ENCODE assay signal across 8 cellular contexts in the genomic region with DNA sequence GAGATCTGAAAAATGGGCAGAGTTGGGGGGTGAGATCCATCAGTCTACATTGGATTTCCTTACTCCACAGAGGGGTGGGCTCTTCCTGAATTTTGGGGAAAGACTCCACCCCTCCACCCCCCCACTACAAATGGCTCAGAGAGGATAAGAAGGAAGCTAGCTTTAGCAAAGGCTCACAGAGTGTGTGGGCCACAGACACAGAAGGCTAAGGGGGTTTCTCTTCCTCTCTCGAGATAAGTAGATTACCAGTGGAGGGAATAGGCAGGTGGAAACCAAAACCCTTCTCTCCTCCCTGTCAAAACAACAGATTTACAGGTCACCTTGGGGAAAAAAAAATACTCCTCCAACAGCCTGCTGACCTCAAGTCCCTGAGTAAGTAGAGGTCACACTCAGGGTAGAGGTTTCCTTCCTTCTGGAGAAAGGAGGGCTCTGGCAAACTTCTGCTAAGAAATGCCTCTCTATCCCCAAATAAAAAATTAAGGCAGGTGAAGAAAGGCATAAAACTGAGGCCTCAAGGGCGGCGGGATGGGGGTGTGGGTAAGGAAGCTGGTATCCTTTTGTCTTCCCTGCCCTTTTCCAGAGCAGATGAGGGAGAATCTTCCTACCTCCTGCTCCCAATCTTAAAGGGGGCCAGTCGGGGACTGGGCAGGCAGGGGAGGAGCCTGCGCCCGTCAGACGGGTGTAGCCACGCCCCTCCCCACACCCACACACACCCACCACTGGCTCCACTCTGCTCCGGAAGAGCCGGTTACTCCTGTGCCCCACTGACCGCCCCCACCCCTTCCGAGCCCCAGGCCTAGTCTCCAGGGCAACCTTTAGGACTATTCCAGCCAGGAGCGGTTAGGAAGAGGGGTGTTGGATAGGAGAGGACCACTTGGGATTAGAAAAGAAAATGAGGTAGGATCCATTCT. TPM values are rescaled to one million over a fixed set of nuclear protein-coding genes. Genes with fewer than 3 reads are reported as not detected.
DNase-seq lines count a peak whose midpoint lies in the region; ATAC-seq and TF ChIP-seq lines count a peak whose summit lies in the region.

No MANE protein-coding gene starts in this region.

- peaks cover 7% of the 10 kb centered on the region for H3K36me3 Mint-ChIP-seq in endothelial cell (ENCODE audit: low read depth, unreplicated experiment)
- peaks cover 15% of the 10 kb centered on the region for H3K36me3 Mint-ChIP-seq in stimulated activated naive CD8-positive, alpha-beta T cell treated with anti-CD3 and anti-CD28 coated beads, Interleukin-15, Interleukin-2, amounts not matched to agents 100 ng/mL and 50 ng/mL, for 24 hours (ENCODE audit: low read depth)

- DNase-seq in CD1c-positive myeloid dendritic cell (ENCODE audit: extremely low spot score) (peak; percentile 81), NCI-H345 treated with DMSO at 0.1 percent for 48 hours (lab: John Stamatoyannopoulos, UW; ENCODE audit: unreplicated experiment) (peak; percentile 16), endothelial cell (ENCODE audit: low spot score) (peak; percentile 20), mucosa of descending colon (peak; percentile 89 to 91 (median 89)), SKM-1 treated with dmso at 0.1 percent for 144 hours (lab: John Stamatoyannopoulos, UW; ENCODE audit: unreplicated experiment) (no peak)
- DNase-seq in activated CD8-positive, alpha-beta memory T cell treated with anti-CD3 and anti-CD28 coated beads, Interleukin-2, amount 50 U/mL, for 48 hours: peak; percentile 76

- ATAC-seq in GM21529 (IDR thresholded peaks at IDR 0.05; ENCODE audit: unreplicated experiment): peak; percentile 20
- ATAC-seq in mucosa of descending colon: peak; percentile 27

- no peaks in the 10 kb centered on the region for H3K9me3 ChIP-seq in mucosa of descending colon

- TF ChIP-seq CTCF in endothelial cell (IDR thresholded peaks at IDR 0.05; ENCODE audit: unreplicated experiment) (no peak), mucosa of descending colon (IDR thresholded peaks at IDR 0.05) (no peak)

- peaks cover 53% of the 10 kb centered on the region for H3K4me1 Mint-ChIP-seq in endothelial cell (ENCODE audit: unreplicated experiment)
- H3K4me1 Mint-ChIP-seq in stimulated activated naive CD8-positive, alpha-beta T cell treated with anti-CD3 and anti-CD28 coated beads, Interleukin-15, Interleukin-2, amounts not matched to agents 100 ng/mL and 50 ng/mL, for 24 hours (ENCODE audit: low read depth): peaks cover 78% of the 10 kb centered on the region

- no peak overlapping the region for H3K4me3 ChIP-seq in mucosa of descending colon

- H3K27me3 Mint-ChIP-seq in endothelial cell (ENCODE audit: unreplicated experiment): peaks cover 13% of the 10 kb centered on the region
- H3K27me3 Mint-ChIP-seq in stimulated activated naive CD8-positive, alpha-beta T cell treated with anti-CD3 and anti-CD28 coated beads, Interleukin-15, Interleukin-2, amounts not matched to agents 100 ng/mL and 50 ng/mL, for 24 hours: no peaks in the 10 kb centered on the region

- no peaks in the 10 kb centered on the region for H3K9me3 Mint-ChIP-seq in endothelial cell (ENCODE audit: unreplicated experiment)
- no peaks in the 10 kb centered on the region for H3K9me3 Mint-ChIP-seq in stimulated activated naive CD8-positive, alpha-beta T cell treated with anti-CD3 and anti-CD28 coated beads, Interleukin-15, Interleukin-2, amounts not matched to agents 100 ng/mL and 50 ng/mL, for 24 hours

- no peaks in the 10 kb centered on the region for H3K36me3 ChIP-seq in mucosa of descending colon (ENCODE audit: low read depth)

- peaks cover 43% of the 10 kb centered on the region for H3K4me1 ChIP-seq in mucosa of descending colon (ENCODE audit: low read depth)

- peak overlapping the region; percentile 95 for H3K4me3 Mint-ChIP-seq in endothelial cell (ENCODE audit: unreplicated experiment)
- peak overlapping the region; percentile 95 for H3K4me3 Mint-ChIP-seq in stimulated activated naive CD8-positive, alpha-beta T cell treated with anti-CD3 and anti-CD28 coated beads, Interleukin-15, Interleukin-2, amounts not matched to agents 100 ng/mL and 50 ng/mL, for 24 hours

- peak overlapping the region; percentile 27 for H3K27ac Mint-ChIP-seq in endothelial cell (ENCODE audit: unreplicated experiment)
- peak overlapping the region; percentile 77 for H3K27ac Mint-ChIP-seq in stimulated activated naive CD8-positive, alpha-beta T cell treated with anti-CD3 and anti-CD28 coated beads, Interleukin-15, Interleukin-2, amounts not matched to agents 100 ng/mL and 50 ng/mL, for 24 hours

- intact Hi-C loops in mucosa of descending colon (cut with DNase I, micrococcal nuclease): loop anchor here in 1 of 2 donors (5.0 to 10.0 kb wide), 2 partner anchors 55 to 107 kb away; partner anchors contain the start of genes PTGES3 and RBMS2

RNA-seq across cellular contexts. Expression of gene BAZ2A, which starts 1.9 kb away (rescaled TPM):
- total RNA-seq in endothelial cell (ENCODE audit: unreplicated experiment) (165 TPM), mucosa of descending colon (100 to 1,000 TPM; 109 to 144 (median 110) TPM)

RNA-seq across cellular contexts. Expression of gene ATP5F1B, which starts 13.7 kb away (rescaled TPM):
- total RNA-seq in endothelial cell (ENCODE audit: unreplicated experiment): 519 TPM
- total RNA-seq in mucosa of descending colon: 1,000 to 10,000 TPM in 2 of 3 donors, 100 to 1,000 TPM in 1; 874 to 1,329 (median 1,265) TPM

RNA-seq across cellular contexts. Expression of gene PTGES3, which starts 56.0 kb away (rescaled TPM):
- total RNA-seq in endothelial cell (ENCODE audit: unreplicated experiment) (165 TPM), mucosa of descending colon (100 to 1,000 TPM; 155 to 223 (median 164) TPM)
